ENCODE assay signal across 15 cellular contexts in the genomic region with DNA sequence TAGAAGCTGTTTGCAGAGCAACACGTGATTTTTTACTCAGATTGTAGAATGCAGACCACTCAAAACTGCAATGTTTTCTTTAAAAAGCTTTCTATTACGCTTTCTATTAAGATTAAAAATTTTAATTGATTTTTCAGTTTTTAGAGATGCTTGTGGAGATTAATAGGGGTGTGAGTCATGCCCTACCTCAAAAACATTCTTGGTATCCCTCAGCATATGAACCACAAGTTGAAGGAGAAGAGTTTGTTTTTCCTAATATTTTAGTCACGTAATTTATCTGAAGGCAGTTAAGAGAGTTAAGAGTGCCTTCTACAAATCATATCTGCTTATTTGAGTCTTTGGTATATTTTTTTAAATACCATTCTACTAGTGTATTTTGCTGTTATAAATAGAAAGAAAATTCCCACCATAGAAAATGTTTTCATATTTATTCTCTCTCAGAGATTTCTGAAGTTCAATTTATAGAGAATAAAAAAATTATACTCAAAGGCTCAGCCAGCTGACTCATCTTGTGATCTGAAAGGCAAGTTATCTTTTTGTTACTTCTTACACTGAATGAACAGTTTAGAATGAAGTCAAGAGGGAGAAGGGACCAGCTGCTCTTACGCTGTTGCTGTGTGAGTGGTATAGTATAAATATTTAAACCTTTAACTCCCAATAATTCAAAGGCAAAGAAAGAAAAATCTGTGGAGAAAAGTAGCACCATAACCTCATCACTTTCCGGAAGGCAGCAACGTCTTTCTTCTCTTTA. TPM values are rescaled to one million over a fixed set of nuclear protein-coding genes. Genes with fewer than 3 reads are reported as not detected.
A peak's percentile ranks its signal among the peaks of the same experiment; 100 is the strongest.
DNase-seq lines count a peak whose midpoint lies in the region; ATAC-seq and TF ChIP-seq lines count a peak whose summit lies in the region.
"Had no signal": no experiment of that assay in that cellular context is flagged by ENCODE, and none has a peak within 500 bp of the region (broad histone marks: within the 10 kb centered on the region; RNA-seq: fewer than 3 reads in every experiment).

No MANE protein-coding gene starts in this region.

- peaks cover 7% of the 10 kb centered on the region for H3K9me3 Mint-ChIP-seq in activated CD4-positive, alpha-beta T cell treated with anti-CD3 and anti-CD28 coated beads, Interleukin-2, amount 10 ng/mL, durations not matched to agents 7 days and 5 days

- CTCF ChIA-PET in activated CD4-positive, alpha-beta T cell treated with anti-CD3 and anti-CD28 coated beads, Interleukin-2, amount 10 ng/mL, durations not matched to agents 7 days and 5 days (lab: Charles Lee), result interaction anchor here (1.0 to 1.5 kb wide), 3 partner anchors 9 to 19 kb away, joined by 3 to 11 read pairs (median 5); no protein-coding TSS in a partner anchor

- H3K4me3 ChIP-seq in SJSA1 (no peak overlapping the region), cardiac fibroblast (replicated peaks in 1 of 2; ENCODE audit: low read depth in 2 of 2, low read length in 2 of 2) (no peak overlapping the region), spleen (peak overlapping the region in 4 of 8 donors; percentile 8 to 85 (median 34)), left lung (no peak overlapping the region)
- H3K4me3 ChIP-seq: pancreas had no signal

- peaks cover 88% of the 10 kb centered on the region for H3K36me3 Mint-ChIP-seq in activated CD4-positive, alpha-beta T cell treated with anti-CD3 and anti-CD28 coated beads, Interleukin-2, amount 10 ng/mL, durations not matched to agents 7 days and 5 days (ENCODE audit: low read depth)

- H3K27me3 ChIP-seq in SJSA1 (replicated peaks) (no peaks in the 10 kb centered on the region), spleen (replicated peaks in 1 of 7) (no peaks in the 10 kb centered on the region), left lung (no peaks in the 10 kb centered on the region)
- H3K27me3 ChIP-seq: pancreas had no signal

- no peak for DNase-seq in activated CD4-positive, alpha-beta T cell treated with anti-CD3 and anti-CD28 coated beads, Interleukin-2, amount 10 ng/mL, durations not matched to agents 7 days and 5 days
- DNase-seq in activated CD4-positive, alpha-beta T cell treated with anti-CD3 and anti-CD28 coated beads for 48 hours, result no peak
- peak in 1 of 2 experiments; percentile 25 for DNase-seq in SJSA1 (ENCODE audit: low read depth in 1 of 2, low spot score in 2 of 2)
- DNase-seq in cardiac fibroblast (ENCODE audit: low read depth in 2 of 2), result peak; percentile 16 to 43
- DNase-seq in spleen, result no peak
- no peak for DNase-seq in kidney tubule cell (ENCODE audit: low spot score)
- DNase-seq in putamen (ENCODE audit: low spot score), result no peak
- no peak for DNase-seq in left lung
- DNase-seq: dermis blood vessel endothelial cell; GOT3; left ventricle myocardium superior; NCI-H146; pancreas; stimulated activated CD4-positive, alpha-beta T cell treated with anti-CD3 and anti-CD28 coated beads, Interleukin-4, amount 100 ng/mL, for 4 hours; substantia nigra had no signal

- POLR2A ChIA-PET in activated CD4-positive, alpha-beta T cell treated with anti-CD3 and anti-CD28 coated beads, Interleukin-2, amount 10 ng/mL, durations not matched to agents 7 days and 5 days (lab: Charles Lee), result no interaction called here

- no peaks in the 10 kb centered on the region for H3K36me3 ChIP-seq in SJSA1
- H3K36me3 ChIP-seq in spleen, result peaks cover 0 to 65% (median 0%) of the 10 kb centered on the region in 6 donors
- no peaks in the 10 kb centered on the region for H3K36me3 ChIP-seq in left lung
- H3K36me3 ChIP-seq: pancreas had no signal

- no peaks in the 10 kb centered on the region for H3K27me3 Mint-ChIP-seq in activated CD4-positive, alpha-beta T cell treated with anti-CD3 and anti-CD28 coated beads, Interleukin-2, amount 10 ng/mL, durations not matched to agents 7 days and 5 days

- peaks cover 38% of the 10 kb centered on the region for H3K4me1 ChIP-seq in SJSA1 (replicated peaks)
- H3K4me1 ChIP-seq in spleen, result peaks cover 39 to 96% (median 86%) of the 10 kb centered on the region in 6 donors
- H3K4me1 ChIP-seq in left lung, result peaks cover 3 to 81% of the 10 kb centered on the region in 2 donors
- H3K4me1 ChIP-seq: pancreas had no signal

- peak overlapping the region; percentile 99 for H3K27ac Mint-ChIP-seq in activated CD4-positive, alpha-beta T cell treated with anti-CD3 and anti-CD28 coated beads, Interleukin-2, amount 10 ng/mL, durations not matched to agents 7 days and 5 days

- TF ChIP-seq POLR2A in spleen (IDR thresholded peaks at IDR 0.05), result no peak

- peaks cover 77% of the 10 kb centered on the region for H3K4me1 Mint-ChIP-seq in activated CD4-positive, alpha-beta T cell treated with anti-CD3 and anti-CD28 coated beads, Interleukin-2, amount 10 ng/mL, durations not matched to agents 7 days and 5 days

- no peak for ATAC-seq in left lung
- ATAC-seq: left ventricle myocardium superior, pancreas had no signal

- H3K27ac ChIP-seq in SJSA1 (peak overlapping the region; percentile 27; the same call in 1 of the 2 replicates), spleen (peak overlapping the region; percentile 14 to 94 (median 75)), left lung (no peak overlapping the region)
- H3K27ac ChIP-seq: pancreas had no signal

- intact Hi-C loops in spleen (cut with DNase I; ENCODE audit: low total_unique reads), result no loop called here
- intact Hi-C loops in left lung (cut with DNase I), result no loop called here

- TF ChIP-seq CTCF in cardiac fibroblast (IDR thresholded peaks at IDR 0.05; ENCODE audit: low read depth, low read length), result no peak
- no peak for TF ChIP-seq CTCF in spleen (IDR thresholded peaks at IDR 0.05 in 8 of 11, conservative IDR thresholded peaks at IDR 0.05 in 3 of 11)
- TF ChIP-seq CTCF in left lung (IDR thresholded peaks at IDR 0.05), result no peak

- peak overlapping the region; percentile 92 for H3K4me3 Mint-ChIP-seq in activated CD4-positive, alpha-beta T cell treated with anti-CD3 and anti-CD28 coated beads, Interleukin-2, amount 10 ng/mL, durations not matched to agents 7 days and 5 days

- H3K9me3 ChIP-seq in SJSA1 (replicated peaks) (no peaks in the 10 kb centered on the region), spleen (no peaks in the 10 kb centered on the region), left lung (no peaks in the 10 kb centered on the region)
- H3K9me3 ChIP-seq: pancreas had no signal

- WGBS in spleen, 5 donors, result 63 to 75% (median 64%) methylated on average over 6 of the region's 6 CpGs

RNA-seq across cellular contexts. Expression of gene RIPOR2, which starts 7.6 kb away (rescaled TPM):
- 100 to 1,000 TPM; 287 to 303 TPM for total RNA-seq in activated CD4-positive, alpha-beta T cell treated with anti-CD3 and anti-CD28 coated beads, Interleukin-2, amount 10 ng/mL, durations not matched to agents 7 days and 5 days
- total RNA-seq in SJSA1 (2014; rRNA removed; shearing (Covaris generic)), result 4.5 and 6.2 TPM in 2 replicates
- total RNA-seq in spleen, result 100 to 1,000 TPM; 128 to 247 (median 172) TPM
- polyA plus RNA-seq in spleen, result 10 to 100 TPM; 40.6 to 43.4 (median 41.2) TPM
- total RNA-seq in left lung, result 10 to 100 TPM; 18.7 to 56.8 TPM

Comparison
In these comparisons a context has a peak if more than half of its experiments do, and no peak if none do; other contexts are left out.
1. DNase-seq: peak in cardiac fibroblast (2 of 2); none in activated CD4-positive, alpha-beta T cell treated with anti-CD3 and anti-CD28 coated beads, Interleukin-2, amount 10 ng/mL, durations not matched to agents 7 days and 5 days (single experiment), activated CD4-positive, alpha-beta T cell treated with anti-CD3 and anti-CD28 coated beads for 48 hours (single experiment), spleen (single experiment), kidney tubule cell (single experiment), putamen (single experiment) and left lung (0 of 2).
2. H3K27ac ChIP-seq: peak in SJSA1 (single experiment) and spleen (8 of 8); none in left lung (0 of 2).